Comparison of ENCODE assay signal across 16 cellular contexts in genomic region chr1:111669268-111669667, GRCh38. TPM values are rescaled to one million over a fixed set of nuclear protein-coding genes. Genes with fewer than 3 reads are reported as not detected.
DNase-seq lines count a peak whose midpoint lies in the region; ATAC-seq and TF ChIP-seq lines count a peak whose summit lies in the region.
"Had no signal": no experiment of that assay in that cellular context is flagged by ENCODE, and none has a peak within 500 bp of the region (broad histone marks: within the 10 kb centered on the region; RNA-seq: fewer than 3 reads in every experiment).

No MANE protein-coding gene starts in this region.

- peak overlapping the region; percentile 64 for H3K27ac Mint-ChIP-seq in T-helper 2 cell treated with Interferon-gamma antibody and Interleukin-4, amounts not matched to agents 5 μg/mL and 100 μg/mL, for 36 hours
- H3K27ac Mint-ChIP-seq in T-cell = peak overlapping the region; percentile 47 to 50
- H3K27ac Mint-ChIP-seq in endothelial cell (ENCODE audit: unreplicated experiment) = peak overlapping the region; percentile 16

- peaks cover 48% of the 10 kb centered on the region for H3K36me3 Mint-ChIP-seq in T-helper 2 cell treated with Interferon-gamma antibody and Interleukin-4, amounts not matched to agents 5 μg/mL and 100 μg/mL, for 36 hours (ENCODE audit: low read depth)
- H3K36me3 Mint-ChIP-seq in T-cell (peaks cover 30% of the 10 kb centered on the region), endothelial cell (ENCODE audit: low read depth, unreplicated experiment) (no peaks in the 10 kb centered on the region)

- H3K27ac ChIP-seq in sigmoid colon (peak overlapping the region in 3 of 4 donors; percentile 34 to 76 (median 71)), brain microvascular endothelial cell (no peak overlapping the region)
- H3K27ac ChIP-seq: A549, skin epidermis, tibial nerve had no signal

- H3K4me3 Mint-ChIP-seq in T-helper 2 cell treated with Interferon-gamma antibody and Interleukin-4, amounts not matched to agents 5 μg/mL and 100 μg/mL, for 36 hours = no peak overlapping the region
- no peak overlapping the region for H3K4me3 Mint-ChIP-seq in T-cell
- no peak overlapping the region for H3K4me3 Mint-ChIP-seq in endothelial cell (ENCODE audit: unreplicated experiment)

- no peaks in the 10 kb centered on the region for H3K27me3 ChIP-seq in sigmoid colon
- H3K27me3 ChIP-seq in brain microvascular endothelial cell (replicated peaks) = no peaks in the 10 kb centered on the region
- H3K27me3 ChIP-seq: tibial nerve had no signal

- in situ Hi-C loops in brain microvascular endothelial cell (cut with HindIII; ENCODE audit: low pct_ligation_motif_present, low sequenced_read_pairs) = no loop called here

- TF ChIP-seq CTCF in endothelial cell (IDR thresholded peaks at IDR 0.05; ENCODE audit: unreplicated experiment) (no peak), sigmoid colon (IDR thresholded peaks at IDR 0.05) (no peak), brain microvascular endothelial cell (IDR thresholded peaks at IDR 0.05; ENCODE audit: low read depth, low read length, missing control alignments) (no peak)

- H3K9me3 ChIP-seq in sigmoid colon = no peaks in the 10 kb centered on the region
- H3K9me3 ChIP-seq: A549, tibial nerve had no signal

- no peak for TF ChIP-seq POLR2A in sigmoid colon (IDR thresholded peaks at IDR 0.05)

- CTCF ChIA-PET in T-cell (lab: Charles Lee) = interaction anchor here (0.7 to 1.0 kb wide), 2 partner anchors 71 to 162 kb away, joined by 3 to 5 read pairs; no protein-coding TSS in a partner anchor

- intact Hi-C loops in sigmoid colon (cut with DNase I) = no loop called here

- TF ChIP-seq EP300 in sigmoid colon (IDR thresholded peaks at IDR 0.05) = no peak

- H3K4me3 ChIP-seq in sigmoid colon (no peak overlapping the region), brain microvascular endothelial cell (ENCODE audit: low read depth, low read length) (no peak overlapping the region)
- H3K4me3 ChIP-seq: A549, skin epidermis, tibial nerve had no signal

- no peaks in the 10 kb centered on the region for H3K27me3 Mint-ChIP-seq in T-helper 2 cell treated with Interferon-gamma antibody and Interleukin-4, amounts not matched to agents 5 μg/mL and 100 μg/mL, for 36 hours (ENCODE audit: low read depth)
- no peaks in the 10 kb centered on the region for H3K27me3 Mint-ChIP-seq in T-cell
- peaks cover 3% of the 10 kb centered on the region for H3K27me3 Mint-ChIP-seq in endothelial cell (ENCODE audit: unreplicated experiment)

- no peak for DNase-seq in T-helper 2 cell treated with Interferon-gamma antibody and Interleukin-4, amounts not matched to agents 5 μg/mL and 100 μg/mL, for 36 hours (ENCODE audit: low spot score)
- DNase-seq in T-helper 2 cell (no peak), T-cell (no peak), endothelial cell (ENCODE audit: low spot score) (no peak), sigmoid colon (no peak), brain microvascular endothelial cell (no peak), RPMI8226 (no peak)
- DNase-seq: activated gamma-delta T cell treated with Interleukin-2 at 50 U/mL for 16 hours, DMS 273 treated with DMSO at 0.1 percent for 48 hours, NCI-H187 treated with DMSO at 0.1 percent for 48 hours, NCI-H82, SHP77 treated with DMSO at 0.1 percent for 48 hours had no signal

- H3K4me1 ChIP-seq in sigmoid colon = peaks cover 0 to 94% (median 71%) of the 10 kb centered on the region in 4 donors
- H3K4me1 ChIP-seq: A549 had no signal

- WGBS in sigmoid colon, 2 donors = 8 to 19% methylated on average over 1 of the region's 1 CpG

- no peak for ATAC-seq in T-cell (replicated peaks in 1 of 4)
- ATAC-seq in HG03196 (IDR thresholded peaks at IDR 0.05; ENCODE audit: unreplicated experiment) = no peak
- ATAC-seq: A549 had no signal

- POLR2A ChIA-PET in T-cell (lab: Charles Lee) = interaction anchor here in 1 of 2 donors (0.9 kb wide), 1 partner anchor 22 kb away, joined by 3 read pairs; no protein-coding TSS in a partner anchor

- peaks cover 5% of the 10 kb centered on the region for H3K9me3 Mint-ChIP-seq in T-helper 2 cell treated with Interferon-gamma antibody and Interleukin-4, amounts not matched to agents 5 μg/mL and 100 μg/mL, for 36 hours
- H3K9me3 Mint-ChIP-seq in T-cell (no peaks in the 10 kb centered on the region), endothelial cell (ENCODE audit: unreplicated experiment) (no peaks in the 10 kb centered on the region)

- H3K4me1 Mint-ChIP-seq in T-helper 2 cell treated with Interferon-gamma antibody and Interleukin-4, amounts not matched to agents 5 μg/mL and 100 μg/mL, for 36 hours (ENCODE audit: low read depth) = peaks cover 59% of the 10 kb centered on the region
- H3K4me1 Mint-ChIP-seq in T-cell (peaks cover 88 to 93% (median 89%) of the 10 kb centered on the region in 3 donors), endothelial cell (ENCODE audit: unreplicated experiment) (peaks cover 15% of the 10 kb centered on the region)

- H3K36me3 ChIP-seq in sigmoid colon = peaks cover 0 to 3% (median 0%) of the 10 kb centered on the region in 4 donors
- H3K36me3 ChIP-seq in brain microvascular endothelial cell (replicated peaks) = no peaks in the 10 kb centered on the region

RNA-seq across cellular contexts. Expression of gene RAP1A, which starts 49.7 kb away (rescaled TPM):
- 100 to 1,000 TPM in 4 of 5 donors, 10 to 100 TPM in 1; 95.0 to 108 (median 103) TPM for total RNA-seq in T-cell
- 41.7 TPM for total RNA-seq in endothelial cell (ENCODE audit: unreplicated experiment)
- 100 to 1,000 TPM; 213 to 381 (median 301) TPM for total RNA-seq in sigmoid colon
- 100 to 1,000 TPM in 2 of 3 donors, 10 to 100 TPM in 1; 87.5 to 205 (median 178) TPM for polyA plus RNA-seq in sigmoid colon
